In the genomic region with DNA sequence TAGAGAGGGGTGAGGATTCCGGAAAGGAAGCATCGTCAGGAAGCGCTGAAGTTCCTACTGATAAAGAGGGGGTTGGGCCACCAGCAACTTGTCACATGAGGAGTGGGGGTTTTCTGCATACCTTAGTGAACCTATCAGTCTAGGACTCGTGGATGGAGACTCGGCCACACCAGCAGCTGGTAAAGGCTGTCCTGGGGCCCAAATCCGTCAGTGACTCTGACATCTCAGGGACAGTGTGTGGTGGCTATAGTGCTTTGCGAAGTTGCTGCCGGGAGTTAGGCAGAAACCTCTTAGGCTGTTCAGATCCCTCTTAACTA, we compare ENCODE assay signal across 8 cellular contexts. TPM values are rescaled to one million over a fixed set of nuclear protein-coding genes. Genes with fewer than 3 reads are reported as not detected.
DNase-seq lines count a peak whose midpoint lies in the region; ATAC-seq and TF ChIP-seq lines count a peak whose summit lies in the region.

No MANE protein-coding gene starts in this region.

- no peaks in the 10 kb centered on the region for H3K79me2 ChIP-seq in H9 (ENCODE audit: insufficient read depth, low read length)

- H2AK5ac ChIP-seq in H9 (ENCODE audit: insufficient read length, low read length): no peak overlapping the region

- no peak overlapping the region for H3K27ac ChIP-seq in H9 (ENCODE audit: insufficient read length, low read depth, low read length)
- H3K27ac ChIP-seq in vagina: peak overlapping the region; percentile 91

- POLR2A ChIA-PET in AG04449 (lab: Yijun Ruan, JAX): interaction anchor here (1.0 to 1.1 kb wide), 2 partner anchors 27 to 68 kb away, joined by 3 read pairs; a partner anchor contains a TSS

- intact Hi-C loops in vagina (cut with DNase I): loop anchor here (5.0 kb wide), 1 partner anchor 114 kb away; no protein-coding TSS in a partner anchor

- H3K9ac ChIP-seq in H9 (ENCODE audit: extremely low read depth, insufficient read length, low read length): peak overlapping the region; percentile 27

- CTCF ChIA-PET in AG04449 (lab: Yijun Ruan, JAX): interaction anchor here (0.7 to 8.0 kb wide), 39 partner anchors 13 to 644 kb away, joined by 3 to 202 read pairs (median 7); a partner anchor contains a TSS

- TF ChIP-seq POLR2A in vagina (IDR thresholded peaks at IDR 0.05): no peak

- peak overlapping the region; percentile 73 for H3K4me3 ChIP-seq in AG04449 (ENCODE audit: low read depth, low read length)
- peak overlapping the region; percentile 63 to 67 for H3K4me3 ChIP-seq in vagina

- peaks cover 31% of the 10 kb centered on the region for H3K27me3 Mint-ChIP-seq in H9 (ENCODE audit: low read depth)
- peaks cover 18% of the 10 kb centered on the region for H3K27me3 Mint-ChIP-seq in activated T-helper 17 cell treated with anti-CD3 and anti-CD28 coated beads, Interleukin-2, amount 50 U/mL, for 72 hours

- peak overlapping the region; percentile 75 for H3K4me2 ChIP-seq in H9 (ENCODE audit: insufficient read depth, insufficient read length, low read length)

- H3K27ac Mint-ChIP-seq in H9: peak overlapping the region in 2 of 3 experiments; percentile 14 to 57; a peak in 2 of 7 replicates
- H3K27ac Mint-ChIP-seq in activated T-helper 17 cell treated with anti-CD3 and anti-CD28 coated beads, Interleukin-2, amount 50 U/mL, for 72 hours: peak overlapping the region; percentile 59

- H3K4me1 Mint-ChIP-seq in H9: peaks cover 8 to 12% of the 10 kb centered on the region in 2 experiments
- peaks cover 9% of the 10 kb centered on the region for H3K4me1 Mint-ChIP-seq in activated T-helper 17 cell treated with anti-CD3 and anti-CD28 coated beads, Interleukin-2, amount 50 U/mL, for 72 hours

- H3K36me3 ChIP-seq in vagina: no peaks in the 10 kb centered on the region

- H2BK12ac ChIP-seq in H9 (ENCODE audit: insufficient read length, low read depth, low read length): no peak overlapping the region

- H3K23ac ChIP-seq in H9 (ENCODE audit: insufficient read length, low read depth, low read length): no peak overlapping the region

- H4K20me1 ChIP-seq in H9 (ENCODE audit: control insufficient read depth, insufficient read depth, insufficient read length): no peaks in the 10 kb centered on the region

- no peak overlapping the region for H2BK15ac ChIP-seq in H9 (ENCODE audit: low read depth, low read length)

- H4K91ac ChIP-seq in H9 (ENCODE audit: insufficient read length, low read depth, low read length): no peak overlapping the region

- peak overlapping the region; percentile 91 to 94 for H3K4me3 Mint-ChIP-seq in H9
- H3K4me3 Mint-ChIP-seq in activated T-helper 17 cell treated with anti-CD3 and anti-CD28 coated beads, Interleukin-2, amount 50 U/mL, for 72 hours: peak overlapping the region; percentile 91

- H4K8ac ChIP-seq in H9 (replicated peaks; ENCODE audit: insufficient read length, low read depth, low read length): no peak overlapping the region

- H3K18ac ChIP-seq in H9 (ENCODE audit: insufficient read length, low read depth, low read length): peak overlapping the region; percentile 13

- no peak overlapping the region for H3K14ac ChIP-seq in H9 (ENCODE audit: insufficient read depth, low read length)

- H3K9me3 Mint-ChIP-seq in H9: no peaks in the 10 kb centered on the region
- H3K9me3 Mint-ChIP-seq in activated T-helper 17 cell treated with anti-CD3 and anti-CD28 coated beads, Interleukin-2, amount 50 U/mL, for 72 hours: no peaks in the 10 kb centered on the region

- no peak overlapping the region for H3K4ac ChIP-seq in H9 (ENCODE audit: low read depth, low read length)

- no peaks in the 10 kb centered on the region for H3K36me3 Mint-ChIP-seq in H9 (ENCODE audit: insufficient read depth in 1 of 3, low read depth in 3 of 3)
- no peaks in the 10 kb centered on the region for H3K36me3 Mint-ChIP-seq in activated T-helper 17 cell treated with anti-CD3 and anti-CD28 coated beads, Interleukin-2, amount 50 U/mL, for 72 hours (ENCODE audit: low read depth)

- H3K9me3 ChIP-seq in H9 (ENCODE audit: control insufficient read depth, low read depth, low read length): no peaks in the 10 kb centered on the region
- H3K9me3 ChIP-seq in vagina: no peaks in the 10 kb centered on the region

- no peaks in the 10 kb centered on the region for H3K79me1 ChIP-seq in H9 (ENCODE audit: insufficient read depth, low read depth, low read length, poor library complexity, severe bottlenecking)

- WGBS in H9 (ENCODE audit: extremely low coverage, insufficient read length, low lambda C conversion rate): no CpG with 5 or more reads among the region's 8 CpGs

- no peak overlapping the region for H4K5ac ChIP-seq in H9 (ENCODE audit: insufficient read length, low read depth, low read length)

- TF ChIP-seq CTCF in AG04449 (IDR thresholded peaks at IDR 0.05; ENCODE audit: insufficient read depth, low read length, missing control alignments) (no peak), H9 (conservative IDR thresholded peaks at IDR 0.05) (no peak), vagina (IDR thresholded peaks at IDR 0.05) (no peak)

- no peak overlapping the region for H2BK120ac ChIP-seq in H9 (ENCODE audit: low read depth, low read length, poor library complexity, severe bottlenecking)

- H2AFZ ChIP-seq in H9 (ENCODE audit: low read length): peak overlapping the region; percentile 50

- no peak overlapping the region for H3T11ph ChIP-seq in H9 (ENCODE audit: low read length)

- H3K23me2 ChIP-seq in H9 (ENCODE audit: insufficient read length, low read depth, low read length, poor library complexity, severe bottlenecking): peaks cover 6% of the 10 kb centered on the region

- H2BK20ac ChIP-seq in H9 (ENCODE audit: low read depth, low read length, poor library complexity, severe bottlenecking): no peak overlapping the region

- no peak overlapping the region for H2BK5ac ChIP-seq in H9 (ENCODE audit: insufficient read length, low read length)

- no peak overlapping the region for H3K56ac ChIP-seq in H9 (ENCODE audit: insufficient read length, low read depth, low read length)

- ATAC-seq in activated T-helper 17 cell treated with anti-CD3 and anti-CD28 coated beads, Interleukin-2, amount 50 U/mL, for 72 hours (replicated peaks): peak; percentile 23
- ATAC-seq in left lobe of liver (peak; percentile 38), HG03097 (IDR thresholded peaks at IDR 0.05; ENCODE audit: low FRiP score, unreplicated experiment) (no peak), HG03442 (IDR thresholded peaks at IDR 0.05; ENCODE audit: unreplicated experiment) (no peak)

- DNase-seq in AG04449 (ENCODE audit: low read depth, low spot score) (no peak), H9 (no peak), left lobe of liver (ENCODE audit: low spot score) (no peak), vagina (ENCODE audit: extremely low spot score in 2 of 2) (no peak), NCI-H748 treated with DMSO at 0.1 percent for 48 hours (lab: John Stamatoyannopoulos, UW) (no peak)

- no peaks in the 10 kb centered on the region for H3K4me1 ChIP-seq in H9 (ENCODE audit: insufficient read depth, low read length)
- H3K4me1 ChIP-seq in vagina: peaks cover 4% of the 10 kb centered on the region

- H3K27me3 ChIP-seq in H9 (ENCODE audit: insufficient read depth, low read length) (no peaks in the 10 kb centered on the region), vagina (no peaks in the 10 kb centered on the region)

RNA-seq across cellular contexts. Expression of a gene that starts 16.4 kb away (rescaled TPM):
- total RNA-seq in H9 (2021): not detected in 2 replicates
- total RNA-seq in activated T-helper 17 cell treated with anti-CD3 and anti-CD28 coated beads, Interleukin-2, amount 50 U/mL, for 72 hours: not detected
- total RNA-seq in left lobe of liver: 0.33 TPM
- 1.5 TPM for total RNA-seq in vagina

RNA-seq across cellular contexts. Expression of a gene that starts 18.1 kb away (rescaled TPM):
- total RNA-seq in H9 (2021) (77.9 and 81.4 TPM in 2 replicates), left lobe of liver (33.1 TPM), vagina (77.1 TPM)
- total RNA-seq in activated T-helper 17 cell treated with anti-CD3 and anti-CD28 coated beads, Interleukin-2, amount 50 U/mL, for 72 hours: 100 to 1,000 TPM in 1 of 2 donors, 10 to 100 TPM in 1; 83.2 to 102 TPM

RNA-seq across cellular contexts. Expression of a gene that starts 27.4 kb away (rescaled TPM):
- total RNA-seq in H9 (2021) (not detected in 2 replicates), left lobe of liver (not detected), vagina (5.4 TPM)
- under 1 TPM; 0.24 to 0.30 TPM for total RNA-seq in activated T-helper 17 cell treated with anti-CD3 and anti-CD28 coated beads, Interleukin-2, amount 50 U/mL, for 72 hours

RNA-seq across cellular contexts. Expression of a gene that starts 53.2 kb away (rescaled TPM):
- total RNA-seq in H9 (2021): 18.1 and 20.6 TPM in 2 replicates
- 1 to 10 TPM; 4.1 to 5.4 TPM for total RNA-seq in activated T-helper 17 cell treated with anti-CD3 and anti-CD28 coated beads, Interleukin-2, amount 50 U/mL, for 72 hours
- 165 TPM for total RNA-seq in left lobe of liver
- 307 TPM for total RNA-seq in vagina

RNA-seq across cellular contexts. Expression of a gene that starts 58.4 kb away (rescaled TPM):
- total RNA-seq in H9 (2021) (not detected in 2 replicates), left lobe of liver (4.6 TPM), vagina (not detected)
- not detected for total RNA-seq in activated T-helper 17 cell treated with anti-CD3 and anti-CD28 coated beads, Interleukin-2, amount 50 U/mL, for 72 hours

Comparison
In these comparisons a context has a peak if more than half of its experiments do, and no peak if none do; other contexts are left out.
1. ATAC-seq: peak in activated T-helper 17 cell treated with anti-CD3 and anti-CD28 coated beads, Interleukin-2, amount 50 U/mL, for 72 hours (single experiment) and left lobe of liver (single experiment); none in HG03097 (single experiment) and HG03442 (single experiment).